Comparison of ENCODE assay signal across 26 cellular contexts in the genomic region with DNA sequence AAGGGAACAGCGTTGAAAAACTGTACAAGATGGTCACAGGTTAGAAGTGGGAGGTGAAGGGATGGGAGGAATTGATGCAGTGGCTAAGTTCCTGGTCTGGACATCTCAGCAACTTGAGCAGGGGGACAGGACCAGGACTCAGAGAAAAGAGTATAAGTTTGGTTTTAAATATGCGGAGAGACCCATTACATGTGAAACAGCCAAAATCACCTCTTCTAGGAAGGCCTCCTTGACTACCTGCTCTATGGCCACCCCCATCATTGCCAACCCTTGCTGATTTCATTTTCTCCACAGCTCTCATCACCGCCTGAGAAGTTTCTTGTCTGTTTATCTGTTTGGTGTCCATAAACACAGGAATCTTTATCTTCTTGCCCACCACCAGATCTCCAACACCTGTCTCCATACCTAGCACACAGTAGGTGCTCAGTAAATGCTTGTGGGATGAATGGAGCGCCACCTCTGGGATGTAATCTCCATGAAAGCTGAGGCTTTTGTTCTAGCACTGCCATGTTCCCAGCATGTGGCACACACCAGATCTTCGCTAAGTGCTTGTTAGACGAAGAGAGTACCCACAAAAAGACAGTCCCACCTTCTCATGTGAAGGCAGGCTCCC. TPM values are rescaled to one million over a fixed set of nuclear protein-coding genes. Genes with fewer than 3 reads are reported as not detected.
A peak's percentile ranks its signal among the peaks of the same experiment; 100 is the strongest.
DNase-seq lines count a peak whose midpoint lies in the region; ATAC-seq, FAIRE-seq and TF ChIP-seq lines count a peak whose summit lies in the region.
"Had no signal": no experiment of that assay in that cellular context is flagged by ENCODE, and none has a peak within 500 bp of the region (broad histone marks: within the 10 kb centered on the region; RNA-seq: fewer than 3 reads in every experiment).

No MANE protein-coding gene starts in this region.

- H3K9me3 Mint-ChIP-seq in nephron progenitor cell: peaks cover 21% of the 10 kb centered on the region
- H3K9me3 Mint-ChIP-seq in progenitor cell of endocrine pancreas (ENCODE audit: low read depth): peaks cover 2% of the 10 kb centered on the region
- H3K9me3 Mint-ChIP-seq in stimulated activated memory B cell treated with anti-CD40 and anti-IgM and Interleukin-4, amounts not matched to agents 10 μg/mL and 1 μg/mL and 100 μg/mL, for 72 hours: no peaks in the 10 kb centered on the region
- H3K9me3 Mint-ChIP-seq: CD4-positive, alpha-beta T cell had no signal

- POLR2A ChIA-PET in HepG2 (lab: Yijun Ruan, JAX): interaction anchor here (1.0 kb wide), 1 partner anchor 12 kb away, joined by 3 read pairs; no protein-coding TSS in a partner anchor

- H3K4me2 ChIP-seq in HepG2 (ENCODE audit: low read depth, low read length): no peak overlapping the region
- H3K4me2 ChIP-seq: BLaER1 treated with 17β-estradiol and CSF1 and Interleukin-3, amounts not matched to agents 10 nM and 100 nM had no signal

- intact Hi-C loops in HepG2 (cut with micrococcal nuclease; ENCODE audit: unreplicated experiment): no loop called here
- intact Hi-C loops in right lobe of liver (cut with DNase I): no loop called here

- no peak for TF ChIP-seq RAD21 in HepG2 (CRISPR knock-in tag; IDR thresholded peaks at IDR 0.05)

- H3K27ac Mint-ChIP-seq in nephron progenitor cell (peak overlapping the region; percentile 26), progenitor cell of endocrine pancreas (peak overlapping the region; percentile 33)
- no peak overlapping the region for H3K27ac Mint-ChIP-seq in stimulated activated memory B cell treated with anti-CD40 and anti-IgM and Interleukin-4, amounts not matched to agents 10 μg/mL and 1 μg/mL and 100 μg/mL, for 72 hours
- H3K27ac Mint-ChIP-seq: CD4-positive, alpha-beta T cell had no signal

- H3K79me2 ChIP-seq in HepG2 (ENCODE audit: insufficient read depth, low read length): no peaks in the 10 kb centered on the region

- H3K36me3 Mint-ChIP-seq in nephron progenitor cell (ENCODE audit: low read depth) (peaks cover 4% of the 10 kb centered on the region), progenitor cell of endocrine pancreas (ENCODE audit: insufficient read depth) (peaks cover 2% of the 10 kb centered on the region)
- no peaks in the 10 kb centered on the region for H3K36me3 Mint-ChIP-seq in stimulated activated memory B cell treated with anti-CD40 and anti-IgM and Interleukin-4, amounts not matched to agents 10 μg/mL and 1 μg/mL and 100 μg/mL, for 72 hours

- H3K4me1 Mint-ChIP-seq in nephron progenitor cell (peaks cover 12% of the 10 kb centered on the region), progenitor cell of endocrine pancreas (ENCODE audit: low read depth) (no peaks in the 10 kb centered on the region)
- H3K4me1 Mint-ChIP-seq in stimulated activated memory B cell treated with anti-CD40 and anti-IgM and Interleukin-4, amounts not matched to agents 10 μg/mL and 1 μg/mL and 100 μg/mL, for 72 hours: no peaks in the 10 kb centered on the region
- H3K4me1 Mint-ChIP-seq: CD8-positive, alpha-beta memory T cell had no signal

- in situ Hi-C loops in HepG2 (cut with HindIII; ENCODE audit: extremely low pct_ligation_motif_present, low pct_unique_long_range_greater_than_20kb): no loop called here

- TF ChIP-seq POLR2A in HepG2 (IDR thresholded peaks at IDR 0.05; ENCODE audit: insufficient read depth in 1 of 2, low read depth in 2 of 2, low read length in 2 of 2): no peak
- no peak for TF ChIP-seq POLR2A in right lobe of liver (IDR thresholded peaks at IDR 0.05)

- no peak for TF ChIP-seq CTCF in HepG2 (CRISPR knock-in tag; IDR thresholded peaks at IDR 0.05)
- TF ChIP-seq CTCF in right lobe of liver (IDR thresholded peaks at IDR 0.05): no peak
- no peak for TF ChIP-seq CTCF in nephron progenitor cell (IDR thresholded peaks at IDR 0.05)
- no peak for TF ChIP-seq CTCF in progenitor cell of endocrine pancreas (IDR thresholded peaks at IDR 0.05; ENCODE audit: unreplicated experiment)

- H3K9ac ChIP-seq in HepG2 (ENCODE audit: insufficient read depth, low read depth, low read length): no peak overlapping the region
- H3K9ac ChIP-seq: BLaER1 treated with 17β-estradiol and CSF1 and Interleukin-3, amounts not matched to agents 10 nM and 100 nM; GM23248 had no signal

- no peak for FAIRE-seq in HepG2 (lab: Jason Lieb, UNC)
- FAIRE-seq: A204.1, D721Med, GM12878, GM19239, H1 had no signal

- no peaks in the 10 kb centered on the region for H3K9me3 ChIP-seq in HepG2 (ENCODE audit: low read length)
- no peaks in the 10 kb centered on the region for H3K9me3 ChIP-seq in right lobe of liver
- H3K9me3 ChIP-seq: BE2C had no signal

- ATAC-seq in HepG2 (no peak), right lobe of liver (no peak)
- no peak for ATAC-seq in stimulated activated memory B cell treated with anti-CD40 and anti-IgM and Interleukin-4, amounts not matched to agents 10 μg/mL and 1 μg/mL and 100 μg/mL, for 72 hours
- ATAC-seq: GM12878 had no signal

- CTCF ChIA-PET in HepG2 (lab: Yijun Ruan, JAX; ENCODE audit: low intra/inter-chr PET ratio, low total read pairs): no interaction called here

- DNase-seq in HepG2 (ENCODE audit: low spot score): no peak
- no peak for DNase-seq in right lobe of liver
- DNase-seq in nephron progenitor cell: no peak
- DNase-seq in progenitor cell of endocrine pancreas (ENCODE audit: low spot score, unreplicated experiment): no peak
- no peak for DNase-seq in NCI-H2029 (lab: John Stamatoyannopoulos, UW)
- DNase-seq: ACHN; AML-193; BE2C; CD4-positive, alpha-beta T cell; CD8-positive, alpha-beta memory T cell; DMS 273 treated with DMSO at 0.1 percent for 48 hours; DMS79; EL; GDM1; GM23248; H7; HCEC 1CT had no signal

- no TSS peak for BruUV-seq in HepG2 (replicated peaks; lab: Mats Ljungman, UMichigan)

- no peaks in the 10 kb centered on the region for H3K36me3 ChIP-seq in HepG2 (replicated peaks in 1 of 2; ENCODE audit: control insufficient read depth in 1 of 2, insufficient read depth in 2 of 2, low read length in 2 of 2)
- no peaks in the 10 kb centered on the region for H3K36me3 ChIP-seq in right lobe of liver
- H3K36me3 ChIP-seq: BE2C had no signal

- no peak overlapping the region for H2AFZ ChIP-seq in HepG2 (ENCODE audit: low read length)
- H2AFZ ChIP-seq: GM23248 had no signal

- TF ChIP-seq EP300 in HepG2 (IDR thresholded peaks at IDR 0.05; ENCODE audit: low read depth in 2 of 2, low read length in 2 of 2): no peak
- no peak for TF ChIP-seq EP300 in HepG2 (CRISPR knock-in tag; IDR thresholded peaks at IDR 0.05; ENCODE audit: borderline replicate concordance)

- H3K4me1 ChIP-seq in HepG2 (ENCODE audit: insufficient read depth, low read length) (peaks cover 14% of the 10 kb centered on the region; the same call in 1 of the 2 replicates), right lobe of liver (no peaks in the 10 kb centered on the region)
- H3K4me1 ChIP-seq: BE2C; BLaER1 treated with 17β-estradiol and CSF1 and Interleukin-3, amounts not matched to agents 10 nM and 100 nM had no signal

- no peaks in the 10 kb centered on the region for H4K20me1 ChIP-seq in HepG2 (ENCODE audit: insufficient read depth, low read length)
- H4K20me1 ChIP-seq: BLaER1 treated with 17β-estradiol and CSF1 and Interleukin-3, amounts not matched to agents 10 nM and 100 nM had no signal

- H3K27ac ChIP-seq in HepG2 (ENCODE audit: extremely low read length, insufficient read depth, low read length) (no peak overlapping the region), right lobe of liver (no peak overlapping the region)
- H3K27ac ChIP-seq: 22Rv1; BLaER1 treated with 17β-estradiol and CSF1 and Interleukin-3, amounts not matched to agents 10 nM and 100 nM; GM23248 had no signal

- H3K27me3 Mint-ChIP-seq in nephron progenitor cell (ENCODE audit: low read depth, poor library complexity) (peaks cover 24% of the 10 kb centered on the region), progenitor cell of endocrine pancreas (peaks cover 20% of the 10 kb centered on the region)
- peaks cover 9% of the 10 kb centered on the region for H3K27me3 Mint-ChIP-seq in stimulated activated memory B cell treated with anti-CD40 and anti-IgM and Interleukin-4, amounts not matched to agents 10 μg/mL and 1 μg/mL and 100 μg/mL, for 72 hours

- H3K4me3 Mint-ChIP-seq in nephron progenitor cell (no peak overlapping the region), progenitor cell of endocrine pancreas (ENCODE audit: low read depth) (no peak overlapping the region)
- H3K4me3 Mint-ChIP-seq in stimulated activated memory B cell treated with anti-CD40 and anti-IgM and Interleukin-4, amounts not matched to agents 10 μg/mL and 1 μg/mL and 100 μg/mL, for 72 hours: no peak overlapping the region
- H3K4me3 Mint-ChIP-seq: CD14-positive monocyte; CD4-positive, alpha-beta T cell had no signal

- H3K27me3 ChIP-seq in HepG2 (ENCODE audit: control insufficient read depth in 1 of 2, insufficient read depth in 2 of 2, low read length in 2 of 2): peaks cover 4 to 6% of the 10 kb centered on the region in 2 experiments; a peak in 3 of 5 replicates
- no peaks in the 10 kb centered on the region for H3K27me3 ChIP-seq in right lobe of liver
- H3K27me3 ChIP-seq: BE2C; BLaER1 treated with 17β-estradiol and CSF1 and Interleukin-3, amounts not matched to agents 10 nM and 100 nM had no signal

- H3K4me3 ChIP-seq in HepG2 (replicated peaks in 1 of 3; ENCODE audit: insufficient read depth in 1 of 3, low read depth in 2 of 3, low read length in 3 of 3): no peak overlapping the region
- no peak overlapping the region for H3K4me3 ChIP-seq in right lobe of liver
- H3K4me3 ChIP-seq: BLaER1 treated with 17β-estradiol and CSF1 and Interleukin-3, amounts not matched to agents 10 nM and 100 nM; GM12878; GM23248 had no signal

- 58% methylated on average over 4 of the region's 6 CpGs for WGBS in HepG2 (ENCODE audit: low lambda C conversion rate)
- WGBS in right lobe of liver (ENCODE audit: insufficient coverage, low coverage, low lambda C conversion rate, missing lambda C conversion rate): 89% methylated on average over 3 of the region's 6 CpGs

RNA-seq across cellular contexts. Expression of a gene that starts 11.2 kb away (rescaled TPM):
- total RNA-seq in HepG2 (2016; rRNA removed; fragmentation: Illumina TruSeq; extraction: Trizol): 12.7 and 20.8 TPM in 2 replicates
- 4.6 and 5.4 TPM in 2 replicates for total RNA-seq in HepG2 (2016; cell fraction: cytosol; rRNA removed; fragmentation: Illumina TruSeq; extraction: Trizol; ENCODE audit: low read depth)
- 11.4 and 21.0 TPM in 2 replicates for total RNA-seq in HepG2 (2016; cell fraction: insoluble cytoplasmic fraction; rRNA removed; fragmentation: Illumina TruSeq; extraction: Trizol)
- total RNA-seq in HepG2 (2016; cell fraction: membrane; rRNA removed; fragmentation: Illumina TruSeq; extraction: Trizol): 20.1 and 22.4 TPM in 2 replicates
- 11.4 and 16.8 TPM in 2 replicates for total RNA-seq in HepG2 (2016; cell fraction: nucleus; rRNA removed; fragmentation: Illumina TruSeq; extraction: Trizol)
- 11.3 and 15.8 TPM in 2 replicates for polyA plus RNA-seq in HepG2 (2011; rRNA removed)
- 13.8 and 16.9 TPM in 2 replicates for polyA plus RNA-seq in HepG2 (2011; cell fraction: cytosol; rRNA removed)
- 38.7 and 41.4 TPM in 2 replicates for polyA plus RNA-seq in HepG2 (2011; cell fraction: nucleus; rRNA removed)
- polyA plus RNA-seq in HepG2 (2012): 7.6 and 12.3 TPM in 2 replicates
- polyA plus RNA-seq in HepG2 (2016; cell fraction: cytosol; fragmentation: Illumina TruSeq; extraction: Trizol; ENCODE audit: low read depth): 4.7 and 5.7 TPM in 2 replicates
- polyA plus RNA-seq in HepG2 (2016; cell fraction: insoluble cytoplasmic fraction; fragmentation: Illumina TruSeq; extraction: Trizol; ENCODE audit: low read depth): 15.8 and 19.6 TPM in 2 replicates
- polyA plus RNA-seq in HepG2 (2016; cell fraction: membrane; fragmentation: Illumina TruSeq; extraction: Trizol; ENCODE audit: low read depth): 18.1 and 18.8 TPM in 2 replicates
- polyA plus RNA-seq in HepG2 (2016; cell fraction: nucleus; fragmentation: Illumina TruSeq; extraction: Trizol; ENCODE audit: insufficient read depth, low read depth): 31.9 and 34.8 TPM in 2 replicates
- polyA minus RNA-seq in HepG2 (2011; rRNA and poly(A)+ RNA removed; ENCODE audit: low replicate concordance): 1.6 and 19.4 TPM in 2 replicates
- polyA minus RNA-seq in HepG2 (2011; cell fraction: cytosol; rRNA and poly(A)+ RNA removed): 7.2 and 10.0 TPM in 2 replicates
- 6.4 and 9.7 TPM in 2 replicates for polyA minus RNA-seq in HepG2 (2011; cell fraction: nucleus; rRNA and poly(A)+ RNA removed)
- total RNA-seq in right lobe of liver: 10 to 100 TPM in 1 of 6 experiments, 1 to 10 TPM in 5; 4.2 to 14.8 (median 7.0) TPM
- total RNA-seq in progenitor cell of endocrine pancreas: 31.3 and 32.9 TPM in 2 replicates

RNA-seq across cellular contexts. Expression of a gene that starts 25.7 kb away (rescaled TPM):
- total RNA-seq in HepG2 (2016; rRNA removed; fragmentation: Illumina TruSeq; extraction: Trizol): 6.8 and 6.9 TPM in 2 replicates
- total RNA-seq in HepG2 (2016; cell fraction: cytosol; rRNA removed; fragmentation: Illumina TruSeq; extraction: Trizol; ENCODE audit: low read depth): 3.0 and 4.5 TPM in 2 replicates
- 5.3 and 6.3 TPM in 2 replicates for total RNA-seq in HepG2 (2016; cell fraction: insoluble cytoplasmic fraction; rRNA removed; fragmentation: Illumina TruSeq; extraction: Trizol)
- 8.1 and 8.8 TPM in 2 replicates for total RNA-seq in HepG2 (2016; cell fraction: membrane; rRNA removed; fragmentation: Illumina TruSeq; extraction: Trizol)
- 3.3 and 4.2 TPM in 2 replicates for total RNA-seq in HepG2 (2016; cell fraction: nucleus; rRNA removed; fragmentation: Illumina TruSeq; extraction: Trizol)
- 6.8 and 7.1 TPM in 2 replicates for polyA plus RNA-seq in HepG2 (2011; rRNA removed)
- 5.9 and 7.0 TPM in 2 replicates for polyA plus RNA-seq in HepG2 (2011; cell fraction: cytosol; rRNA removed)
- polyA plus RNA-seq in HepG2 (2011; cell fraction: nucleus; rRNA removed): 6.3 and 7.7 TPM in 2 replicates
- polyA plus RNA-seq in HepG2 (2012): 5.1 and 9.2 TPM in 2 replicates
- polyA plus RNA-seq in HepG2 (2016; cell fraction: cytosol; fragmentation: Illumina TruSeq; extraction: Trizol; ENCODE audit: low read depth): 0.99 and 1.3 TPM in 2 replicates
- 7.6 and 9.1 TPM in 2 replicates for polyA plus RNA-seq in HepG2 (2016; cell fraction: insoluble cytoplasmic fraction; fragmentation: Illumina TruSeq; extraction: Trizol; ENCODE audit: low read depth)
- polyA plus RNA-seq in HepG2 (2016; cell fraction: membrane; fragmentation: Illumina TruSeq; extraction: Trizol; ENCODE audit: low read depth): 5.2 and 5.7 TPM in 2 replicates
- polyA plus RNA-seq in HepG2 (2016; cell fraction: nucleus; fragmentation: Illumina TruSeq; extraction: Trizol; ENCODE audit: insufficient read depth, low read depth): 8.8 and 9.8 TPM in 2 replicates
- 2.2 and 11.4 TPM in 2 replicates for polyA minus RNA-seq in HepG2 (2011; rRNA and poly(A)+ RNA removed; ENCODE audit: low replicate concordance)
- polyA minus RNA-seq in HepG2 (2011; cell fraction: cytosol; rRNA and poly(A)+ RNA removed): 6.2 and 6.9 TPM in 2 replicates
- 3.3 and 3.9 TPM in 2 replicates for polyA minus RNA-seq in HepG2 (2011; cell fraction: nucleus; rRNA and poly(A)+ RNA removed)
- 10 to 100 TPM in 5 of 6 experiments, 1 to 10 TPM in 1; 6.7 to 43.5 (median 17.0) TPM for total RNA-seq in right lobe of liver
- 0.72 and 1.5 TPM in 2 replicates for total RNA-seq in progenitor cell of endocrine pancreas
